In the genomic region with DNA sequence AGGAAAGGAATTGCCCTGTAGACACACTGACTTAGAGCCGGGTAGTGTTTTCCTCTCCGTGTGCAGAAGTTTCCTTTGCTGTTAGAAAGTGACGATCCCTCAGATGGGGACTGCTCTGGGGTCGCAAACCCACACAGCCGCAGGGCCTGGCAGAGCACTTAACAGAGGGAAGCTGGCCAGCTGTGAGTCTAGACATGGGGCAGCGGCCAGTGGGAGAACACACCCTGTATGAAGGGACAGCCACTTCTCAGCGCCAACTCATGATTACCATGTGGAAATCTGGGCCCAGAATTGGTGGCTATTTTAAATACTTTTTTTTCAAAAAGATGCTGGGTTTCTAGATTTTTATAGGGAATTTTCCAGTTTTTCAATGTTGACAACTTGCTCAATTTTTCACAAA, we compare ENCODE assay signal across 1 cellular context.
TF ChIP-seq lines count a peak whose summit lies in the region.

No MANE protein-coding gene starts in this region.

TF ChIP-seq in IMR-90, 13 proteins besides CTCF, POLR2A, EP300 and RAD21 (continued from another document):
- TF ChIP-seq, protein P1, sequence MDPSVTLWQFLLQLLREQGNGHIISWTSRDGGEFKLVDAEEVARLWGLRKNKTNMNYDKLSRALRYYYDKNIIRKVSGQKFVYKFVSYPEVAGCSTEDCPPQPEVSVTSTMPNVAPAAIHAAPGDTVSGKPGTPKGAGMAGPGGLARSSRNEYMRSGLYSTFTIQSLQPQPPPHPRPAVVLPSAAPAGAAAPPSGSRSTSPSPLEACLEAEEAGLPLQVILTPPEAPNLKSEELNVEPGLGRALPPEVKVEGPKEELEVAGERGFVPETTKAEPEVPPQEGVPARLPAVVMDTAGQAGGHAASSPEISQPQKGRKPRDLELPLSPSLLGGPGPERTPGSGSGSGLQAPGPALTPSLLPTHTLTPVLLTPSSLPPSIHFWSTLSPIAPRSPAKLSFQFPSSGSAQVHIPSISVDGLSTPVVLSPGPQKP (IDR thresholded peaks at IDR 0.05; ENCODE audit: borderline replicate concordance, low read depth, low read length) = no peak
- TF ChIP-seq SMC3 (IDR thresholded peaks at IDR 0.05; ENCODE audit: low read depth, low read length) = no peak
- TF ChIP-seq, protein P2, sequence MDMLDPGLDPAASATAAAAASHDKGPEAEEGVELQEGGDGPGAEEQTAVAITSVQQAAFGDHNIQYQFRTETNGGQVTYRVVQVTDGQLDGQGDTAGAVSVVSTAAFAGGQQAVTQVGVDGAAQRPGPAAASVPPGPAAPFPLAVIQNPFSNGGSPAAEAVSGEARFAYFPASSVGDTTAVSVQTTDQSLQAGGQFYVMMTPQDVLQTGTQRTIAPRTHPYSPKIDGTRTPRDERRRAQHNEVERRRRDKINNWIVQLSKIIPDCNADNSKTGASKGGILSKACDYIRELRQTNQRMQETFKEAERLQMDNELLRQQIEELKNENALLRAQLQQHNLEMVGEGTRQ (IDR thresholded peaks at IDR 0.05; ENCODE audit: low read depth, low read length) = no peak
